In genomic region chr10:15725603-15726002, GRCh38 we compare ENCODE assay signal across 8 cellular contexts. TPM values are rescaled to one million over a fixed set of nuclear protein-coding genes. Genes with fewer than 3 reads are reported as not detected.
DNase-seq lines count a peak whose midpoint lies in the region; ATAC-seq and TF ChIP-seq lines count a peak whose summit lies in the region.

No MANE protein-coding gene starts in this region.

- H3K9ac ChIP-seq in Karpas-422 (ENCODE audit: low read length), result no peak overlapping the region

- intact Hi-C loops in vagina (cut with DNase I), result loop anchor here (10.0 kb wide), 1 partner anchor 99 kb away; no protein-coding TSS in a partner anchor

- no peak for TF ChIP-seq POLR2A in vagina (IDR thresholded peaks at IDR 0.05)

- H3K4me2 ChIP-seq in Karpas-422 (ENCODE audit: low read depth, low read length, poor library complexity, severe bottlenecking), result no peak overlapping the region

- H3K4me1 ChIP-seq in Karpas-422 (ENCODE audit: low read length) (no peaks in the 10 kb centered on the region), vagina (peaks cover 7% of the 10 kb centered on the region)

- DNase-seq in NCI-H510A treated with DMSO at 0.1 percent for 48 hours (lab: John Stamatoyannopoulos, UW), result peak; percentile 4
- no peak for DNase-seq in NCI-H510A (lab: John Stamatoyannopoulos, UW)
- peak; percentile 63 for DNase-seq in Karpas-422
- DNase-seq in astrocyte of the hippocampus (ENCODE audit: low read depth, low spot score), result peak; percentile 57
- DNase-seq in islet precursor cell, result peak; percentile 87
- DNase-seq in vagina (ENCODE audit: extremely low spot score in 2 of 2), result no peak

- H3K4me3 ChIP-seq in Karpas-422 (ENCODE audit: low read length) (no peak overlapping the region), vagina (no peak overlapping the region)

- H3K79me2 ChIP-seq in Karpas-422 (ENCODE audit: low read length), result no peaks in the 10 kb centered on the region

- no peaks in the 10 kb centered on the region for H4K20me1 ChIP-seq in Karpas-422 (ENCODE audit: insufficient read depth, low read depth, low read length)

- no peak overlapping the region for H2AFZ ChIP-seq in Karpas-422 (ENCODE audit: low read length)

- H3K36me3 ChIP-seq in Karpas-422 (ENCODE audit: insufficient read depth, low read length) (no peaks in the 10 kb centered on the region), vagina (no peaks in the 10 kb centered on the region)

- H3K27me3 ChIP-seq in Karpas-422 (ENCODE audit: low read length) (no peaks in the 10 kb centered on the region), vagina (no peaks in the 10 kb centered on the region)

- ATAC-seq in HG03439 (IDR thresholded peaks at IDR 0.05; ENCODE audit: unreplicated experiment), result no peak
- ATAC-seq in HG03520 (IDR thresholded peaks at IDR 0.05; ENCODE audit: unreplicated experiment), result no peak

- peak in 2 of 3 experiments; percentile 41 to 53 for TF ChIP-seq CTCF in vagina (IDR thresholded peaks at IDR 0.05)

- no peaks in the 10 kb centered on the region for H3K9me3 ChIP-seq in Karpas-422 (ENCODE audit: low read length)
- no peaks in the 10 kb centered on the region for H3K9me3 ChIP-seq in vagina

- no peaks in the 10 kb centered on the region for H3K9me2 ChIP-seq in Karpas-422 (replicated peaks; ENCODE audit: insufficient read depth, low read length)

- H3K27ac ChIP-seq in Karpas-422 (ENCODE audit: low read length), result no peak overlapping the region
- H3K27ac ChIP-seq in vagina, result peak overlapping the region; percentile 3

RNA-seq across cellular contexts. Expression of gene ITGA8, which starts 5.9 kb away (rescaled TPM):
- total RNA-seq in Karpas-422 (2014; rRNA removed; shearing (Covaris generic); ENCODE audit: low replicate concordance), result not detected in 2 replicates
- 15.5 TPM for total RNA-seq in vagina

Comparison
In these comparisons a context has a peak if more than half of its experiments do, and no peak if none do; other contexts are left out.
1. DNase-seq: peak in NCI-H510A treated with DMSO at 0.1 percent for 48 hours (single experiment), Karpas-422 (single experiment), astrocyte of the hippocampus (single experiment) and islet precursor cell (single experiment); none in NCI-H510A (single experiment) and vagina (0 of 2).
2. RNA of gene ITGA8, which starts 5.9 kb away (total RNA-seq): 15.5 TPM in vagina (single experiment); not detected in Karpas-422; every median in the first group is over 10 times any median in the second.